25 cellular contexts compared by ENCODE assay signal in the genomic region with DNA sequence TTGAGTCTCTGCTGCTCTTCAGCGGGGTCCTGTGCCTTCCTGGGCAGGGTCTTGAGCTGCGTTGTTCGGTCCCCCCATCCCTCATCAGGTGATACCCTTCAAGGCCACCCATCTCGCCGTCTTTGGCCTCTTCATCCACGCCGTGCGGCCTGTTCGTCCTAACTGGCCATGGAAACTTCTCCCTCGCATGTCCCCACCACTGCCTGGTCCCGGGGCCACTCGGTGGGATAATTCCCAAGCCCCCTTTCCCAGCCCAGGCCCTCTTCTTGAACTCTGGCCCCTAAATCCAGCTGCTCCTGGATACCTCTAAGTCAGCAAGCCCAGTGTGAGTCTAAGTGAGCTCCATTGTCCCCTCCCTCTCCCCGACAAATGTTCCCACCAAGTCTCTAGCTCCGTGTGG.
DNase-seq lines count a peak whose midpoint lies in the region; ATAC-seq, FAIRE-seq and TF ChIP-seq lines count a peak whose summit lies in the region.
"Had no signal": no experiment of that assay in that cellular context is flagged by ENCODE, and none has a peak within 500 bp of the region (broad histone marks: within the 10 kb centered on the region; RNA-seq: fewer than 3 reads in every experiment).

No MANE protein-coding gene starts in this region.

- H3K27me3 ChIP-seq in H9 (ENCODE audit: insufficient read depth, low read length): no peaks in the 10 kb centered on the region
- H3K27me3 ChIP-seq in gastroesophageal sphincter: no peaks in the 10 kb centered on the region
- H3K27me3 ChIP-seq: BLaER1 treated with 17β-estradiol and CSF1 and Interleukin-3, amounts not matched to agents 10 nM and 100 nM had no signal

- H3K14ac ChIP-seq in H9 (ENCODE audit: insufficient read depth, low read length): no peak overlapping the region; the same call in 1 of the 2 replicates

- H3K4me2 ChIP-seq in H9 (ENCODE audit: insufficient read depth, insufficient read length, low read length): no peak overlapping the region
- H3K4me2 ChIP-seq: PC-9 had no signal

- no peak overlapping the region for H3K4me3 ChIP-seq in gastroesophageal sphincter
- H3K4me3 ChIP-seq: BLaER1 treated with 17β-estradiol and CSF1 and Interleukin-3, amounts not matched to agents 10 nM and 100 nM; K562; PC-9 had no signal

- no peaks in the 10 kb centered on the region for H3K79me1 ChIP-seq in H9 (ENCODE audit: insufficient read depth, low read depth, low read length, poor library complexity, severe bottlenecking)

- H2BK20ac ChIP-seq in H9 (ENCODE audit: low read depth, low read length, poor library complexity, severe bottlenecking): no peak overlapping the region

- TF ChIP-seq POLR2A in gastroesophageal sphincter (IDR thresholded peaks at IDR 0.05): no peak

- no peak overlapping the region for H3K18ac ChIP-seq in H9 (ENCODE audit: insufficient read length, low read depth, low read length)

- FAIRE-seq in D721Med (lab: Jason Lieb, UNC): no peak
- FAIRE-seq: A204.1, G401.6, HepG2, K562 had no signal

- no peaks in the 10 kb centered on the region for H3K79me2 ChIP-seq in H9 (ENCODE audit: insufficient read depth, low read length)

- TF ChIP-seq EP300 in gastroesophageal sphincter (IDR thresholded peaks at IDR 0.05): no peak

- ATAC-seq in activated T-helper 17 cell treated with anti-CD3 and anti-CD28 coated beads, Interleukin-2, amount 50 U/mL, for 72 hours (replicated peaks): no peak
- no peak for ATAC-seq in stimulated activated memory B cell treated with anti-CD40 and anti-IgM and Interleukin-4, amounts not matched to agents 10 μg/mL and 1 μg/mL and 100 μg/mL, for 72 hours
- ATAC-seq in gastroesophageal sphincter: no peak
- ATAC-seq: HepG2, K562 had no signal

- H2BK5ac ChIP-seq in H9 (ENCODE audit: insufficient read length, low read length): no peak overlapping the region

- H4K20me1 ChIP-seq in H9 (ENCODE audit: control insufficient read depth, insufficient read depth, insufficient read length): no peaks in the 10 kb centered on the region

- no peak overlapping the region for H2BK120ac ChIP-seq in H9 (ENCODE audit: low read depth, low read length, poor library complexity, severe bottlenecking)

- no peak for TF ChIP-seq CTCF in H9 (conservative IDR thresholded peaks at IDR 0.05)
- no peak for TF ChIP-seq CTCF in nephron progenitor cell (IDR thresholded peaks at IDR 0.05)
- no peak for TF ChIP-seq CTCF in D721Med (IDR thresholded peaks at IDR 0.05; ENCODE audit: insufficient read depth, missing control alignments)
- no peak for TF ChIP-seq CTCF in gastroesophageal sphincter (IDR thresholded peaks at IDR 0.05)

- no peak overlapping the region for H3K23ac ChIP-seq in H9 (ENCODE audit: insufficient read length, low read depth, low read length)

- no peak overlapping the region for H2AFZ ChIP-seq in H9 (ENCODE audit: low read length)
- H2AFZ ChIP-seq: PC-9 had no signal

- H3K9me3 Mint-ChIP-seq in H9 (no peaks in the 10 kb centered on the region), nephron progenitor cell (no peaks in the 10 kb centered on the region)
- H3K9me3 Mint-ChIP-seq in activated T-helper 17 cell treated with anti-CD3 and anti-CD28 coated beads, Interleukin-2, amount 50 U/mL, for 72 hours: no peaks in the 10 kb centered on the region
- no peaks in the 10 kb centered on the region for H3K9me3 Mint-ChIP-seq in stimulated activated memory B cell treated with anti-CD40 and anti-IgM and Interleukin-4, amounts not matched to agents 10 μg/mL and 1 μg/mL and 100 μg/mL, for 72 hours
- H3K9me3 Mint-ChIP-seq: CD4-positive, alpha-beta T cell had no signal

- H3K27ac Mint-ChIP-seq in H9: peak overlapping the region in 2 of 3 experiments; percentile 37 to 46; a peak in 3 of 7 replicates
- H3K27ac Mint-ChIP-seq in activated T-helper 17 cell treated with anti-CD3 and anti-CD28 coated beads, Interleukin-2, amount 50 U/mL, for 72 hours: peak overlapping the region; percentile 29
- H3K27ac Mint-ChIP-seq in nephron progenitor cell: peak overlapping the region; percentile 28
- peak overlapping the region; percentile 83 for H3K27ac Mint-ChIP-seq in stimulated activated memory B cell treated with anti-CD40 and anti-IgM and Interleukin-4, amounts not matched to agents 10 μg/mL and 1 μg/mL and 100 μg/mL, for 72 hours
- H3K27ac Mint-ChIP-seq: CD4-positive, alpha-beta T cell had no signal

- DNase-seq in H9 (no peak), nephron progenitor cell (no peak), D721Med (ENCODE audit: insufficient read length, low spot score) (no peak), NCI-H1417 treated with DMSO at 0.1 percent for 48 hours (lab: John Stamatoyannopoulos, UW) (no peak), NCI-H187 (lab: John Stamatoyannopoulos, UW) (no peak)
- DNase-seq: CD4-positive, alpha-beta T cell; COR-L47; Kasumi-1; NCI-H1092 treated with DMSO at 0.1 percent for 48 hours; NCI-H1436 treated with DMSO at 0.1 percent for 48 hours; NCI-H1930; NCI-H2107; NCI-H524 treated with DMSO at 0.1 percent for 48 hours; NCI-H774; NK-92 treated with Interleukin-12 subunit alpha and Interleukin-12 subunit beta, amount 100 ng/mL, for 24 hours; PC-9; SHP77 had no signal

- no peak overlapping the region for H3T11ph ChIP-seq in H9 (ENCODE audit: low read length)

- H3K27ac ChIP-seq in H9 (ENCODE audit: insufficient read length, low read depth, low read length) (no peak overlapping the region), gastroesophageal sphincter (no peak overlapping the region)
- H3K27ac ChIP-seq: PC-9 had no signal

- H3K4me1 Mint-ChIP-seq in H9 (no peaks in the 10 kb centered on the region), nephron progenitor cell (no peaks in the 10 kb centered on the region)
- peaks cover 25% of the 10 kb centered on the region for H3K4me1 Mint-ChIP-seq in activated T-helper 17 cell treated with anti-CD3 and anti-CD28 coated beads, Interleukin-2, amount 50 U/mL, for 72 hours
- peaks cover 70% of the 10 kb centered on the region for H3K4me1 Mint-ChIP-seq in stimulated activated memory B cell treated with anti-CD40 and anti-IgM and Interleukin-4, amounts not matched to agents 10 μg/mL and 1 μg/mL and 100 μg/mL, for 72 hours

- H2BK12ac ChIP-seq in H9 (ENCODE audit: insufficient read length, low read depth, low read length): no peak overlapping the region

- H3K36me3 ChIP-seq in gastroesophageal sphincter: no peaks in the 10 kb centered on the region

- H4K5ac ChIP-seq in H9 (ENCODE audit: insufficient read length, low read depth, low read length): no peak overlapping the region

- no peak overlapping the region for H3K56ac ChIP-seq in H9 (ENCODE audit: insufficient read length, low read depth, low read length)

- no peaks in the 10 kb centered on the region for H3K27me3 Mint-ChIP-seq in H9 (ENCODE audit: low read depth)
- no peaks in the 10 kb centered on the region for H3K27me3 Mint-ChIP-seq in activated T-helper 17 cell treated with anti-CD3 and anti-CD28 coated beads, Interleukin-2, amount 50 U/mL, for 72 hours
- H3K27me3 Mint-ChIP-seq in nephron progenitor cell (ENCODE audit: low read depth, poor library complexity): peaks cover 3% of the 10 kb centered on the region
- no peaks in the 10 kb centered on the region for H3K27me3 Mint-ChIP-seq in stimulated activated memory B cell treated with anti-CD40 and anti-IgM and Interleukin-4, amounts not matched to agents 10 μg/mL and 1 μg/mL and 100 μg/mL, for 72 hours
- H3K27me3 Mint-ChIP-seq: CD4-positive, alpha-beta T cell had no signal

- no peak overlapping the region for H3K4me3 Mint-ChIP-seq in H9
- no peak overlapping the region for H3K4me3 Mint-ChIP-seq in activated T-helper 17 cell treated with anti-CD3 and anti-CD28 coated beads, Interleukin-2, amount 50 U/mL, for 72 hours
- no peak overlapping the region for H3K4me3 Mint-ChIP-seq in nephron progenitor cell
- H3K4me3 Mint-ChIP-seq in stimulated activated memory B cell treated with anti-CD40 and anti-IgM and Interleukin-4, amounts not matched to agents 10 μg/mL and 1 μg/mL and 100 μg/mL, for 72 hours: no peak overlapping the region
- H3K4me3 Mint-ChIP-seq: CD4-positive, alpha-beta T cell had no signal

- H3K36me3 Mint-ChIP-seq in H9 (ENCODE audit: insufficient read depth in 1 of 3, low read depth in 3 of 3) (peaks cover 0 to 1% (median 0%) of the 10 kb centered on the region in 3 experiments; a peak in 1 of 7 replicates), nephron progenitor cell (ENCODE audit: low read depth) (no peaks in the 10 kb centered on the region)
- H3K36me3 Mint-ChIP-seq in activated T-helper 17 cell treated with anti-CD3 and anti-CD28 coated beads, Interleukin-2, amount 50 U/mL, for 72 hours (ENCODE audit: low read depth): peaks cover 6% of the 10 kb centered on the region
- H3K36me3 Mint-ChIP-seq in stimulated activated memory B cell treated with anti-CD40 and anti-IgM and Interleukin-4, amounts not matched to agents 10 μg/mL and 1 μg/mL and 100 μg/mL, for 72 hours: peaks cover 22% of the 10 kb centered on the region

- no peaks in the 10 kb centered on the region for H3K9me3 ChIP-seq in H9 (ENCODE audit: control insufficient read depth, low read depth, low read length)
- H3K9me3 ChIP-seq in gastroesophageal sphincter: no peaks in the 10 kb centered on the region

- no CpG with 5 or more reads among the region's 14 CpGs for WGBS in H9 (ENCODE audit: extremely low coverage, insufficient read length, low lambda C conversion rate)
- 94 to 98% methylated on average over 11 to 13 of the region's 14 CpGs for WGBS in gastroesophageal sphincter (ENCODE audit: low coverage in 1 of 2), 2 donors

- H3K4me1 ChIP-seq in H9 (ENCODE audit: insufficient read depth, low read length) (no peaks in the 10 kb centered on the region), gastroesophageal sphincter (peaks cover 0 to 31% (median 8%) of the 10 kb centered on the region in 3 donors)

- no peak overlapping the region for H3K4ac ChIP-seq in H9 (ENCODE audit: low read depth, low read length)

- no peak overlapping the region for H4K91ac ChIP-seq in H9 (ENCODE audit: insufficient read length, low read depth, low read length)

- H3K23me2 ChIP-seq in H9 (ENCODE audit: insufficient read length, low read depth, low read length, poor library complexity, severe bottlenecking): no peaks in the 10 kb centered on the region

- no peak overlapping the region for H3K9ac ChIP-seq in H9 (ENCODE audit: extremely low read depth, insufficient read length, low read length)
- H3K9ac ChIP-seq: BLaER1 treated with 17β-estradiol and CSF1 and Interleukin-3, amounts not matched to agents 10 nM and 100 nM had no signal

- H2AK5ac ChIP-seq in H9 (ENCODE audit: insufficient read length, low read length): no peak overlapping the region

- no peak overlapping the region for H2BK15ac ChIP-seq in H9 (ENCODE audit: low read depth, low read length)

- H4K8ac ChIP-seq in H9 (replicated peaks; ENCODE audit: insufficient read length, low read depth, low read length): no peak overlapping the region

Comparison
In these comparisons a context has a peak if more than half of its experiments do, and no peak if none do; other contexts are left out.
1. H3K27ac Mint-ChIP-seq: peak in every context shown above with its lines; median percentile 83 in stimulated activated memory B cell treated with anti-CD40 and anti-IgM and Interleukin-4, amounts not matched to agents 10 μg/mL and 1 μg/mL and 100 μg/mL, for 72 hours; 42 in H9; 29 in activated T-helper 17 cell treated with anti-CD3 and anti-CD28 coated beads, Interleukin-2, amount 50 U/mL, for 72 hours; 28 in nephron progenitor cell.